In the genomic region with DNA sequence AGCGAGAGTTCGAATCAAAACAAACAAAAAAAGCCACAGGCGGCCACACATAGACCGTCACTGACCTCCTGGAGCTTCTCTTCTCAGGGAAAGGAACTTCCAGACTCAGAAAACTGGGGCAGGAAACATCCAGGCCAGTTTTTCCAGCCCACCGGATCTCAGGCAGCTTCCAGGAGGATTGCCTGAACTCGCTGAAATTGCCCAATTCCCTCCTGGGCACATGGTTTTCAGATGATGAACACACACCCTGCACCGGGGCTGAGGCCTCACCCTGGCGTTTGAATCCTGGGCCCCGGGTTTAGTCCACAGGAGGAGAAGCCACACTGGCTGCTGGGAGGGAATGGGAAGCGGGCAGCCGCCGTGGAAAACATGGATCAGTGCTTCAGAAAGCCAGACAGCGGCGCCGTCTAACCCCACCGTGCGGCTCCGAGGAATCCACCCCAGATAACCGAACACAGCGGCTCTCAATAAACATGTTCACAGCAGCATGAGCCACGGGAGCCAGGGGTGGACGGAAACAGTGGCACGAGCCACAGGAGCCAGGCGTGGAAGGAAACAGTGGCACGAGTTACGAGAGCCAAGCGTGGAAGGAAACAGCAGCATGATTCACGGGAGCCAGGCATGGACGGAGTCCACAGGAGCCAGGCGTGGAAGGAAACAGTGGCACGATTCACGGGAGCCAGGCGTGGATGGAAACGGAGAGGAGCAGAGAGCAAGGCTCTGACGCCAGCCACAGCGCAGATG, we compare ENCODE assay signal across 1 cellular context.
A peak's percentile ranks its signal among the peaks of the same experiment; 100 is the strongest.
TF ChIP-seq lines count a peak whose summit lies in the region.

No MANE protein-coding gene starts in this region.

TF ChIP-seq in A549, 52 proteins besides CTCF, POLR2A, EP300 and RAD21 (continued from another document):
- TF ChIP-seq MAFK (IDR thresholded peaks at IDR 0.05; ENCODE audit: partially characterized antibody): no peak
- TF ChIP-seq, protein P1, sequence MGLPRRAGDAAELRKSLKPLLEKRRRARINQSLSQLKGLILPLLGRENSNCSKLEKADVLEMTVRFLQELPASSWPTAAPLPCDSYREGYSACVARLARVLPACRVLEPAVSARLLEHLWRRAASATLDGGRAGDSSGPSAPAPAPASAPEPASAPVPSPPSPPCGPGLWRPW (IDR thresholded peaks at IDR 0.05): 0 out of 2 replicates have a peak, but pooled peaks have one; percentile 25
- peak; percentile 33; the same call in 1 of the 2 replicates for TF ChIP-seq GATA3 (IDR thresholded peaks at IDR 0.05; ENCODE audit: borderline replicate concordance)
- TF ChIP-seq FOXS1 (CRISPR knock-in tag; IDR thresholded peaks at IDR 0.05): no peak
- no peak for TF ChIP-seq CBX8 (IDR thresholded peaks at IDR 0.05)
- TF ChIP-seq, protein P2, sequence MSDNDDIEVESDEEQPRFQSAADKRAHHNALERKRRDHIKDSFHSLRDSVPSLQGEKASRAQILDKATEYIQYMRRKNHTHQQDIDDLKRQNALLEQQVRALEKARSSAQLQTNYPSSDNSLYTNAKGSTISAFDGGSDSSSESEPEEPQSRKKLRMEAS (IDR thresholded peaks at IDR 0.05): peak; percentile 98
- TF ChIP-seq EHMT2 (IDR thresholded peaks at IDR 0.05; ENCODE audit: low read depth): no peak
- TF ChIP-seq, protein P3, sequence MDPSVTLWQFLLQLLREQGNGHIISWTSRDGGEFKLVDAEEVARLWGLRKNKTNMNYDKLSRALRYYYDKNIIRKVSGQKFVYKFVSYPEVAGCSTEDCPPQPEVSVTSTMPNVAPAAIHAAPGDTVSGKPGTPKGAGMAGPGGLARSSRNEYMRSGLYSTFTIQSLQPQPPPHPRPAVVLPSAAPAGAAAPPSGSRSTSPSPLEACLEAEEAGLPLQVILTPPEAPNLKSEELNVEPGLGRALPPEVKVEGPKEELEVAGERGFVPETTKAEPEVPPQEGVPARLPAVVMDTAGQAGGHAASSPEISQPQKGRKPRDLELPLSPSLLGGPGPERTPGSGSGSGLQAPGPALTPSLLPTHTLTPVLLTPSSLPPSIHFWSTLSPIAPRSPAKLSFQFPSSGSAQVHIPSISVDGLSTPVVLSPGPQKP (IDR thresholded peaks at IDR 0.05; ENCODE audit: low read depth, low read length): no peak
- peak; percentile 48; the same call in 1 of the 2 replicates for TF ChIP-seq ZSCAN20 (CRISPR knock-in tag; IDR thresholded peaks at IDR 0.05)
- TF ChIP-seq, protein P4, sequence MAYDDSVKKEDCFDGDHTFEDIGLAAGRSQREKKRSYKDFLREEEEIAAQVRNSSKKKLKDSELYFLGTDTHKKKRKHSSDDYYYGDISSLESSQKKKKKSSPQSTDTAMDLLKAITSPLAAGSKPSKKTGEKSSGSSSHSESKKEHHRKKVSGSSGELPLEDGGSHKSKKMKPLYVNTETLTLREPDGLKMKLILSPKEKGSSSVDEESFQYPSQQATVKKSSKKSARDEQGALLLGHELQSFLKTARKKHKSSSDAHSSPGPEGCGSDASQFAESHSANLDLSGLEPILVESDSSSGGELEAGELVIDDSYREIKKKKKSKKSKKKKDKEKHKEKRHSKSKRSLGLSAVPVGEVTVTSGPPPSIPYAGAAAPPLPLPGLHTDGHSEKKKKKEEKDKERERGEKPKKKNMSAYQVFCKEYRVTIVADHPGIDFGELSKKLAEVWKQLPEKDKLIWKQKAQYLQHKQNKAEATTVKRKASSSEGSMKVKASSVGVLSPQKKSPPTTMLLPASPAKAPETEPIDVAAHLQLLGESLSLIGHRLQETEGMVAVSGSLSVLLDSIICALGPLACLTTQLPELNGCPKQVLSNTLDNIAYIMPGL (CRISPR knock-in tag; IDR thresholded peaks at IDR 0.05; ENCODE audit: borderline replicate concordance): no peak
- TF ChIP-seq NPAS2 (CRISPR knock-in tag; IDR thresholded peaks at IDR 0.05; ENCODE audit: borderline replicate concordance): no peak
- peak; percentile 29 to 76; a peak in 4 of 5 replicates for TF ChIP-seq JUN (IDR thresholded peaks at IDR 0.05)
- TF ChIP-seq, protein P5, sequence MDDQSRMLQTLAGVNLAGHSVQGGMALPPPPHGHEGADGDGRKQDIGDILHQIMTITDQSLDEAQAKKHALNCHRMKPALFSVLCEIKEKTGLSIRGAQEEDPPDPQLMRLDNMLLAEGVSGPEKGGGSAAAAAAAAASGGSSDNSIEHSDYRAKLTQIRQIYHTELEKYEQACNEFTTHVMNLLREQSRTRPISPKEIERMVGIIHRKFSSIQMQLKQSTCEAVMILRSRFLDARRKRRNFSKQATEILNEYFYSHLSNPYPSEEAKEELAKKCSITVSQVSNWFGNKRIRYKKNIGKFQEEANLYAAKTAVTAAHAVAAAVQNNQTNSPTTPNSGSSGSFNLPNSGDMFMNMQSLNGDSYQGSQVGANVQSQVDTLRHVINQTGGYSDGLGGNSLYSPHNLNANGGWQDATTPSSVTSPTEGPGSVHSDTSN (IDR thresholded peaks at IDR 0.05): no peak
- TF ChIP-seq HOXB5 (CRISPR knock-in tag; IDR thresholded peaks at IDR 0.05): no peak
- TF ChIP-seq CEBPB (IDR thresholded peaks at IDR 0.05): peak; percentile 84 to 96
- no peak for TF ChIP-seq RFX5 (IDR thresholded peaks at IDR 0.05)
- TF ChIP-seq, protein P6, sequence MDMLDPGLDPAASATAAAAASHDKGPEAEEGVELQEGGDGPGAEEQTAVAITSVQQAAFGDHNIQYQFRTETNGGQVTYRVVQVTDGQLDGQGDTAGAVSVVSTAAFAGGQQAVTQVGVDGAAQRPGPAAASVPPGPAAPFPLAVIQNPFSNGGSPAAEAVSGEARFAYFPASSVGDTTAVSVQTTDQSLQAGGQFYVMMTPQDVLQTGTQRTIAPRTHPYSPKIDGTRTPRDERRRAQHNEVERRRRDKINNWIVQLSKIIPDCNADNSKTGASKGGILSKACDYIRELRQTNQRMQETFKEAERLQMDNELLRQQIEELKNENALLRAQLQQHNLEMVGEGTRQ (IDR thresholded peaks at IDR 0.05): no peak
- TF ChIP-seq NR3C1 (IDR thresholded peaks at IDR 0.05): no peak
- no peak for TF ChIP-seq CBX2 (IDR thresholded peaks at IDR 0.05; ENCODE audit: borderline replicate concordance, low read depth)
- TF ChIP-seq KDM1A (IDR thresholded peaks at IDR 0.05; ENCODE audit: low read depth): no peak
- no peak for TF ChIP-seq FOSB (CRISPR knock-in tag; IDR thresholded peaks at IDR 0.05)
- TF ChIP-seq CHD4 (IDR thresholded peaks at IDR 0.05; ENCODE audit: borderline replicate concordance): no peak
- no peak for TF ChIP-seq KDM5A (IDR thresholded peaks at IDR 0.05)
- TF ChIP-seq NFE2L2 (conservative IDR thresholded peaks at IDR 0.05; ENCODE audit: low read length): no peak
- no peak for TF ChIP-seq ZFP36 (IDR thresholded peaks at IDR 0.05; ENCODE audit: borderline replicate concordance, partially characterized antibody)
- TF ChIP-seq ZC3H11A (IDR thresholded peaks at IDR 0.05): no peak
- TF ChIP-seq CHD2 (IDR thresholded peaks at IDR 0.05; ENCODE audit: low read length, partially characterized antibody): no peak
- TF ChIP-seq, protein P7, sequence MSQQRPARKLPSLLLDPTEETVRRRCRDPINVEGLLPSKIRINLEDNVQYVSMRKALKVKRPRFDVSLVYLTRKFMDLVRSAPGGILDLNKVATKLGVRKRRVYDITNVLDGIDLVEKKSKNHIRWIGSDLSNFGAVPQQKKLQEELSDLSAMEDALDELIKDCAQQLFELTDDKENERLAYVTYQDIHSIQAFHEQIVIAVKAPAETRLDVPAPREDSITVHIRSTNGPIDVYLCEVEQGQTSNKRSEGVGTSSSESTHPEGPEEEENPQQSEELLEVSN (IDR thresholded peaks at IDR 0.05; ENCODE audit: borderline replicate concordance, low read depth): peak; percentile 93
- TF ChIP-seq, protein P8, sequence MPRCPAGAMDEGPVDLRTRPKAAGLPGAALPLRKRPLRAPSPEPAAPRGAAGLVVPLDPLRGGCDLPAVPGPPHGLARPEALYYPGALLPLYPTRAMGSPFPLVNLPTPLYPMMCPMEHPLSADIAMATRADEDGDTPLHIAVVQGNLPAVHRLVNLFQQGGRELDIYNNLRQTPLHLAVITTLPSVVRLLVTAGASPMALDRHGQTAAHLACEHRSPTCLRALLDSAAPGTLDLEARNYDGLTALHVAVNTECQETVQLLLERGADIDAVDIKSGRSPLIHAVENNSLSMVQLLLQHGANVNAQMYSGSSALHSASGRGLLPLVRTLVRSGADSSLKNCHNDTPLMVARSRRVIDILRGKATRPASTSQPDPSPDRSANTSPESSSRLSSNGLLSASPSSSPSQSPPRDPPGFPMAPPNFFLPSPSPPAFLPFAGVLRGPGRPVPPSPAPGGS (IDR thresholded peaks at IDR 0.05): no peak
- peak; percentile 64; the same call in 1 of the 2 replicates for TF ChIP-seq HEYL (CRISPR knock-in tag; IDR thresholded peaks at IDR 0.05)
- peak; percentile 89 for TF ChIP-seq MYC (IDR thresholded peaks at IDR 0.05; ENCODE audit: borderline replicate concordance, low read length)
- TF ChIP-seq, protein P9, sequence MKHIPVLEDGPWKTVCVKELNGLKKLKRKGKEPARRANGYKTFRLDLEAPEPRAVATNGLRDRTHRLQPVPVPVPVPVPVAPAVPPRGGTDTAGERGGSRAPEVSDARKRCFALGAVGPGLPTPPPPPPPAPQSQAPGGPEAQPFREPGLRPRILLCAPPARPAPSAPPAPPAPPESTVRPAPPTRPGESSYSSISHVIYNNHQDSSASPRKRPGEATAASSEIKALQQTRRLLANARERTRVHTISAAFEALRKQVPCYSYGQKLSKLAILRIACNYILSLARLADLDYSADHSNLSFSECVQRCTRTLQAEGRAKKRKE (CRISPR knock-in tag; IDR thresholded peaks at IDR 0.05; ENCODE audit: low read depth): no peak
- no peak for TF ChIP-seq ZNF302 (CRISPR knock-in tag; IDR thresholded peaks at IDR 0.05)
- TF ChIP-seq EHF (CRISPR knock-in tag; IDR thresholded peaks at IDR 0.05): peak; percentile 80; the same call in 1 of the 2 replicates
- no peak for TF ChIP-seq FOSL2 (IDR thresholded peaks at IDR 0.05)
- peak; percentile 39 for TF ChIP-seq FOSL2 (CRISPR knock-in tag; IDR thresholded peaks at IDR 0.05)
- TF ChIP-seq JUNB (IDR thresholded peaks at IDR 0.05): no peak
- TF ChIP-seq ESRRA (IDR thresholded peaks at IDR 0.05; ENCODE audit: borderline replicate concordance, low read length): no peak
- TF ChIP-seq SREBF2 (IDR thresholded peaks at IDR 0.05): no peak
- TF ChIP-seq, protein P10, sequence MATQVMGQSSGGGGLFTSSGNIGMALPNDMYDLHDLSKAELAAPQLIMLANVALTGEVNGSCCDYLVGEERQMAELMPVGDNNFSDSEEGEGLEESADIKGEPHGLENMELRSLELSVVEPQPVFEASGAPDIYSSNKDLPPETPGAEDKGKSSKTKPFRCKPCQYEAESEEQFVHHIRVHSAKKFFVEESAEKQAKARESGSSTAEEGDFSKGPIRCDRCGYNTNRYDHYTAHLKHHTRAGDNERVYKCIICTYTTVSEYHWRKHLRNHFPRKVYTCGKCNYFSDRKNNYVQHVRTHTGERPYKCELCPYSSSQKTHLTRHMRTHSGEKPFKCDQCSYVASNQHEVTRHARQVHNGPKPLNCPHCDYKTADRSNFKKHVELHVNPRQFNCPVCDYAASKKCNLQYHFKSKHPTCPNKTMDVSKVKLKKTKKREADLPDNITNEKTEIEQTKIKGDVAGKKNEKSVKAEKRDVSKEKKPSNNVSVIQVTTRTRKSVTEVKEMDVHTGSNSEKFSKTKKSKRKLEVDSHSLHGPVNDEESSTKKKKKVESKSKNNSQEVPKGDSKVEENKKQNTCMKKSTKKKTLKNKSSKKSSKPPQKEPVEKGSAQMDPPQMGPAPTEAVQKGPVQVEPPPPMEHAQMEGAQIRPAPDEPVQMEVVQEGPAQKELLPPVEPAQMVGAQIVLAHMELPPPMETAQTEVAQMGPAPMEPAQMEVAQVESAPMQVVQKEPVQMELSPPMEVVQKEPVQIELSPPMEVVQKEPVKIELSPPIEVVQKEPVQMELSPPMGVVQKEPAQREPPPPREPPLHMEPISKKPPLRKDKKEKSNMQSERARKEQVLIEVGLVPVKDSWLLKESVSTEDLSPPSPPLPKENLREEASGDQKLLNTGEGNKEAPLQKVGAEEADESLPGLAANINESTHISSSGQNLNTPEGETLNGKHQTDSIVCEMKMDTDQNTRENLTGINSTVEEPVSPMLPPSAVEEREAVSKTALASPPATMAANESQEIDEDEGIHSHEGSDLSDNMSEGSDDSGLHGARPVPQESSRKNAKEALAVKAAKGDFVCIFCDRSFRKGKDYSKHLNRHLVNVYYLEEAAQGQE (IDR thresholded peaks at IDR 0.05): no peak
- TF ChIP-seq HOXA7 (CRISPR knock-in tag; IDR thresholded peaks at IDR 0.05): no peak
- TF ChIP-seq BHLHE40 (IDR thresholded peaks at IDR 0.05; ENCODE audit: low read depth, low read length): no peak
- no peak for TF ChIP-seq RCOR1 (IDR thresholded peaks at IDR 0.05; ENCODE audit: low read depth, low read length)
- TF ChIP-seq PHF8 (IDR thresholded peaks at IDR 0.05; ENCODE audit: borderline replicate concordance, low read depth): no peak
- no peak for TF ChIP-seq POLR2AphosphoS2 (conservative IDR thresholded peaks at IDR 0.05; ENCODE audit: low read length)
- TF ChIP-seq HDAC2 (IDR thresholded peaks at IDR 0.05): no peak
- no peak for TF ChIP-seq TP53 (CRISPR knock-in tag; IDR thresholded peaks at IDR 0.05)
- TF ChIP-seq SMC3 (IDR thresholded peaks at IDR 0.05): no peak
